In genomic region chr4:172207258-172207657, GRCh38 we compare ENCODE assay signal across 18 cellular contexts.
DNase-seq lines count a peak whose midpoint lies in the region; ATAC-seq and TF ChIP-seq lines count a peak whose summit lies in the region.
"Had no signal": no experiment of that assay in that cellular context is flagged by ENCODE, and none has a peak within 500 bp of the region (broad histone marks: within the 10 kb centered on the region; RNA-seq: fewer than 3 reads in every experiment).

No MANE protein-coding gene starts in this region.

- H3K4me3 ChIP-seq in Caco-2 (ENCODE audit: low read depth, low read length) = no peak overlapping the region
- H3K4me3 ChIP-seq: GM23248 had no signal

- H3K4me1 Mint-ChIP-seq in Caco-2 (ENCODE audit: low read depth, unreplicated experiment) = peaks cover 7% of the 10 kb centered on the region

- CTCF ChIA-PET in Caco-2 (lab: Charles Lee) = no interaction called here

- no peaks in the 10 kb centered on the region for H3K4me1 ChIP-seq in Caco-2

- H3K36me3 Mint-ChIP-seq in Caco-2 (ENCODE audit: insufficient read depth, unreplicated experiment) = no peaks in the 10 kb centered on the region

- H3K27ac Mint-ChIP-seq in Caco-2 (ENCODE audit: unreplicated experiment) = no peak overlapping the region

- ATAC-seq in HG02571 (IDR thresholded peaks at IDR 0.05; ENCODE audit: unreplicated experiment) (no peak), GM19328 (IDR thresholded peaks at IDR 0.05; ENCODE audit: unreplicated experiment) (no peak)
- ATAC-seq: HCT116 had no signal

- H3K27me3 ChIP-seq in Caco-2 (replicated peaks; ENCODE audit: control insufficient read depth, insufficient read depth, low read length) = no peaks in the 10 kb centered on the region

- peaks cover 7% of the 10 kb centered on the region for H3K9me3 Mint-ChIP-seq in Caco-2 (ENCODE audit: unreplicated experiment)

- no TSS peak for BruUV-seq in Caco-2 (replicated peaks; lab: Mats Ljungman, UMichigan)

- POLR2A ChIA-PET in Caco-2 (lab: Charles Lee) = no interaction called here

- H3K27me3 Mint-ChIP-seq in Caco-2 (ENCODE audit: insufficient read depth, unreplicated experiment) = no peaks in the 10 kb centered on the region

- H3K9me3 ChIP-seq in Caco-2 = no peaks in the 10 kb centered on the region
- H3K9me3 ChIP-seq: SK-N-SH had no signal

- no peak overlapping the region for H3K4me3 Mint-ChIP-seq in Caco-2 (ENCODE audit: unreplicated experiment)

- no peak for TF ChIP-seq CTCF in Caco-2 (IDR thresholded peaks at IDR 0.05; ENCODE audit: insufficient read depth in 1 of 2, low read depth in 1 of 2, low read length in 1 of 2, severe bottlenecking in 1 of 2, unreplicated experiment in 1 of 2)

- intact Hi-C loops in Caco-2 (cut with micrococcal nuclease; ENCODE audit: unreplicated experiment) = no loop called here

- no peaks in the 10 kb centered on the region for H3K36me3 ChIP-seq in Caco-2 (ENCODE audit: control insufficient read depth, insufficient read depth, low read length)

- peak; percentile 62 for DNase-seq in CD1c-positive myeloid dendritic cell (ENCODE audit: extremely low spot score)
- DNase-seq in MV-4-11 (lab: John Stamatoyannopoulos, UW) = peak; percentile 75
- peak; percentile 59 for DNase-seq in SIG-M5 treated with dmso at 0.1 percent for 504 hours (lab: John Stamatoyannopoulos, UW; ENCODE audit: unreplicated experiment)
- DNase-seq in pons (ENCODE audit: low spot score) = peak; percentile 52
- no peak for DNase-seq in Caco-2
- DNase-seq in NCI-H748 treated with DMSO at 0.1 percent for 48 hours (lab: John Stamatoyannopoulos, UW) = no peak
- DNase-seq: C1 segment of cervical spinal cord, DMS79 treated with DMSO at 0.1 percent for 48 hours, GM23248, NCI-H1417 treated with DMSO at 0.1 percent for 48 hours, NCI-H1930, NCI-H226, NCI-H524, Right ventricle myocardium superior, SK-N-SH had no signal

Comparison
In these comparisons a context has a peak if more than half of its experiments do, and no peak if none do; other contexts are left out.
1. DNase-seq: peak in CD1c-positive myeloid dendritic cell (single experiment), MV-4-11 (single experiment), SIG-M5 treated with dmso at 0.1 percent for 504 hours (single experiment) and pons (single experiment); none in Caco-2 (0 of 2) and NCI-H748 treated with DMSO at 0.1 percent for 48 hours (single experiment).